In the genomic region with DNA sequence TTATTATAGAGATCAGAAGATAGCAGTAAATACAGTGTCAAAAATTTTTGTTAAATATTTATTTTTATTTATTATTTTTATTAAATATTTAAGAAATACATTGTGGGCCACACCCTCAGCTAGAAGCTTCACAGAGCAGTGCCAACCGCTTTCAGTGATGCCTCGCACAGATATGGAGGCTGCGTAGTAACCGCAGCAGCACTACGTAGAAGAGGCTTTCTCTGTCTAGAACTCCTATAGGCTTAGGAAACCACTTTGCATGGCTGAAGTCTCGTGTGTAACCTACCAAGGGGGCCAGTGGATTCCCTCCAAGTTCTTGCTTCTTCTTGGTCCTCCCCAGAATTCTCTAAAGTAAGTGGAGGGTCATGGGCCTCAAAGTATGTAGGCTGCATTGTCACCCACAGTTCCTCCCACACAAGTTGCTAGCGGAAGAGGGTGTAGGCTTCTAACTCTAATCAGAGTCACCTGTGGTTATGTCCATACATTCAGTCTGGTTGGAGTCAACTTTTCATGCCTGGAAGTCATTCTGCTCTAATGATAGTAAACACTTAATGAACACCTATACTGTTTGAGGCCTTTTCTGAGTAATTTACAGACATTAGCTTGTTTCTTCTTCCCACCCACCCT, we compare ENCODE assay signal across 30 cellular contexts.
"Had no signal": no experiment of that assay in that cellular context is flagged by ENCODE, and none has a peak within 500 bp of the region (broad histone marks: within the 10 kb centered on the region; RNA-seq: fewer than 3 reads in every experiment).

No MANE protein-coding gene starts in this region.

- H3K27me3 ChIP-seq: adrenal gland, ascending aorta, breast epithelium, cardiac muscle cell, colonic mucosa, gastrocnemius medialis, heart right ventricle, hepatocyte had no signal

- H3K36me3 ChIP-seq: adrenal gland, ascending aorta, breast epithelium, cardiac muscle cell, colonic mucosa, gastrocnemius medialis had no signal

- H3K9me3 ChIP-seq: adrenal gland, ascending aorta, colonic mucosa, gastrocnemius medialis had no signal

- H2AFZ ChIP-seq: hepatocyte had no signal

- FAIRE-seq: endometrium had no signal

- DNase-seq: activated CD4-positive, alpha-beta memory T cell treated with anti-CD3 and anti-CD28 coated beads for 36 hours; activated CD4-positive, alpha-beta T cell treated with anti-CD3 and anti-CD28 coated beads for 36 hours; activated CD4-positive, alpha-beta T cell treated with anti-CD3 and anti-CD28 coated beads, Interleukin-2, amount 10 ng/mL, durations not matched to agents 24 days and 14 days; activated CD4-positive, CD25-positive, alpha-beta regulatory T cell; activated CD4-positive, CD25-positive, alpha-beta regulatory T cell treated with anti-CD3 and anti-CD28 coated beads, Interleukin-2, amount 50 U/mL, for 72 hours; activated CD8-positive, alpha-beta memory T cell treated with anti-CD3 and anti-CD28 coated beads, Interleukin-2, amount 10 ng/mL, durations not matched to agents 7 days and 5 days; activated CD8-positive, alpha-beta memory T cell treated with anti-CD3 and anti-CD28 coated beads, Interleukin-2, amount 50 U/mL, for 4 hours; activated CD8-positive, alpha-beta T cell treated with anti-CD3 and anti-CD28 coated beads, Interleukin-2, amount 10 ng/mL, durations not matched to agents 7 days and 5 days; activated effector memory CD4-positive, alpha-beta T cell treated with anti-CD3 and anti-CD28 coated beads, Interleukin-2, amount 50 U/mL, for 16 hours; activated naive CD4-positive, alpha-beta T cell treated with anti-CD3 and anti-CD28 coated beads for 36 hours; activated naive CD8-positive, alpha-beta T cell treated with anti-CD3 and anti-CD28 coated beads for 36 hours; activated naive CD8-positive, alpha-beta T cell treated with anti-CD3 and anti-CD28 coated beads, Interleukin-2, amount 50 U/mL, for 24 hours; activated T-cell treated with anti-CD3 and anti-CD28 coated beads, Interleukin-2, amount 50 U/mL, for 1 hour; activated T-cell treated with anti-CD3 and anti-CD28 coated beads, Interleukin-2, amount 50 U/mL, for 48 hours; adrenal gland; central memory CD4-positive, alpha-beta T cell; cerebellar nuclear complex; colonic mucosa; effector CD8-positive, alpha-beta T cell; foreskin fibroblast; gastrocnemius medialis; heart right ventricle; T-helper 17 cell; T1000 had no signal

- ATAC-seq: activated CD4-positive, alpha-beta T cell treated with anti-CD3 and anti-CD28 coated beads for 36 hours; activated CD8-positive, alpha-beta memory T cell treated with anti-CD3 and anti-CD28 coated beads, Interleukin-2, amount 10 ng/mL, durations not matched to agents 7 days and 5 days; activated CD8-positive, alpha-beta T cell treated with anti-CD3 and anti-CD28 coated beads, Interleukin-2, amount 10 ng/mL, durations not matched to agents 7 days and 5 days; activated naive CD8-positive, alpha-beta T cell treated with anti-CD3 and anti-CD28 coated beads, Interleukin-2, amount 50 U/mL, for 24 hours; esophagus mucosa; gastrocnemius medialis; heart right ventricle; T-helper 17 cell had no signal

- H3K79me2 ChIP-seq: hepatocyte had no signal

- H3K4me2 ChIP-seq: hepatocyte had no signal

- H3K4me1 ChIP-seq: adrenal gland, ascending aorta, breast epithelium, colonic mucosa, gastrocnemius medialis, heart right ventricle had no signal

- H3K27ac ChIP-seq: adrenal gland, ascending aorta, breast epithelium, cardiac muscle cell, colonic mucosa, gastrocnemius medialis, heart right ventricle, hepatocyte had no signal

- H3K4me3 ChIP-seq: adrenal gland, ascending aorta, breast epithelium, cardiac muscle cell, colonic mucosa, gastrocnemius medialis, heart right ventricle, hepatocyte had no signal
